ENCODE assay signal across 8 cellular contexts in the genomic region with DNA sequence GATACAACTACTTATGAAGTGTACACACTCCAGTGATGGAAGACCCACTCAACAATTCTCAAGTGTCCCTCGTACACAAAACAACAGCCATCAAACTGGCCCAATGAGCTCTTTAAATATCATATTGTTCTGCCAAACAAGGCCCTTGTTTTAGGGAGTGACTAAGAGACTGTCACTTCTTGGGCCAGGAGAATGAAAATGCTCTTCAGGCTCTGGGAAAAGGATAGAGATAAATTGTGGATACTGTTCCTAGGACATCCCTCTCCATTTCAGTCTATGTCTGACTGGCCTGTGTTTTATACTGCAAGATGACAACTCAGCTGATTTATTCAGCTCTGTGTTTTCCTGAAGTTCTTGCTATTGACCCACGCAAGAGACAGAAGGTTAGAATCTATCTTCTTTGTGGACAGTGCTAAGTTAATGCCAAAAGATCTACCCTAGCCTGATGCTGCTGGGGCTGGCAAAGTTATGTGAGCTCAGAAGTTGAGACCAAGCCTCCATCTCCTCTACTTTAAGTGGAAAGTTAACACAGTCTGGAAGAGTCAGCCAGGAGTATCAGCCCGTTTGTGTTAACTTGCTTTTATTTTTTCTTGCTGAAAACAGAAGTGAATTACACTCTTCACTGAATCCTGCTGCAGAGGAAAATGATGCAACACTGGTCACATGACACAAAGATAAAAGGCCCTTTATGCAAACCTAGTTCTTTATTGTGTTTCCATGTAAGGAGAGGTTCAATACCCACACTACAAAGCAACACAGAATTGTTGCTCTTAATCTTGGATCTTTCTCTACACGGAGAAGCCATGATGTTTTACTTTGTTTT. TPM values are rescaled to one million over a fixed set of nuclear protein-coding genes. Genes with fewer than 3 reads are reported as not detected.
DNase-seq lines count a peak whose midpoint lies in the region; ATAC-seq and TF ChIP-seq lines count a peak whose summit lies in the region.

No MANE protein-coding gene starts in this region.

- H3K4me3 ChIP-seq in Karpas-422 (ENCODE audit: low read length) (no peak overlapping the region), right cardiac atrium (ENCODE audit: low read length) (no peak overlapping the region)

- TF ChIP-seq CTCF in CD14-positive monocyte (IDR thresholded peaks at IDR 0.05) = no peak

- 0 out of 2 replicates have a peak, but pooled peaks cover 2% of the 10 kb centered on the region for H3K9me2 ChIP-seq in Karpas-422 (replicated peaks; ENCODE audit: insufficient read depth, low read length)

- peak; percentile 56 for DNase-seq in CD14-positive monocyte (ENCODE audit: low spot score)
- DNase-seq in Karpas-422 = no peak
- DNase-seq in activated CD4-positive, alpha-beta memory T cell treated with anti-CD3 and anti-CD28 coated beads, Interleukin-2, amount 10 ng/mL, durations not matched to agents 7 days and 5 days = no peak
- no peak for DNase-seq in right cardiac atrium
- no peak for DNase-seq in HEK293T (ENCODE audit: extremely low spot score)
- DNase-seq in NCI-H128 (lab: John Stamatoyannopoulos, UW; ENCODE audit: unreplicated experiment) = no peak

- WGBS in right cardiac atrium = 38% methylated on average over 4 of the region's 4 CpGs

- peaks cover 0 to 3% (median 0%) of the 10 kb centered on the region in 3 donors for H3K27me3 Mint-ChIP-seq in CD14-positive monocyte (ENCODE audit: low read depth in 3 of 3)
- H3K27me3 Mint-ChIP-seq in activated CD4-positive, alpha-beta memory T cell treated with anti-CD3 and anti-CD28 coated beads, Interleukin-2, amount 10 ng/mL, durations not matched to agents 7 days and 5 days = no peaks in the 10 kb centered on the region

- peaks cover 14 to 26% of the 10 kb centered on the region in 2 donors for H3K36me3 Mint-ChIP-seq in CD14-positive monocyte
- peaks cover 11% of the 10 kb centered on the region for H3K36me3 Mint-ChIP-seq in activated CD4-positive, alpha-beta memory T cell treated with anti-CD3 and anti-CD28 coated beads, Interleukin-2, amount 10 ng/mL, durations not matched to agents 7 days and 5 days (ENCODE audit: low read depth)

- H3K36me3 ChIP-seq in Karpas-422 (ENCODE audit: insufficient read depth, low read length) = no peaks in the 10 kb centered on the region

- peaks cover 76% of the 10 kb centered on the region for H3K4me1 Mint-ChIP-seq in CD14-positive monocyte
- H3K4me1 Mint-ChIP-seq in activated CD4-positive, alpha-beta memory T cell treated with anti-CD3 and anti-CD28 coated beads, Interleukin-2, amount 10 ng/mL, durations not matched to agents 7 days and 5 days = peaks cover 38% of the 10 kb centered on the region

- CTCF ChIA-PET in activated CD4-positive, alpha-beta memory T cell treated with anti-CD3 and anti-CD28 coated beads, Interleukin-2, amount 10 ng/mL, durations not matched to agents 7 days and 5 days (lab: Charles Lee) = no interaction called here
- CTCF ChIA-PET in HEK293T (lab: Yijun Ruan, JAX) = interaction anchor here (0.7 to 0.9 kb wide), 2 partner anchors 12 to 136 kb away, joined by 3 to 4 read pairs; no protein-coding TSS in a partner anchor

- H3K4me2 ChIP-seq in Karpas-422 (ENCODE audit: low read depth, low read length, poor library complexity, severe bottlenecking) = no peak overlapping the region

- intact Hi-C loops in CD14-positive monocyte (cut with micrococcal nuclease) (no loop called here), right cardiac atrium (cut with DNase I) (no loop called here)

- no peak overlapping the region for H3K9ac ChIP-seq in Karpas-422 (ENCODE audit: low read length)

- peaks cover 0 to 4% (median 0%) of the 10 kb centered on the region in 7 donors for H3K9me3 Mint-ChIP-seq in CD14-positive monocyte
- H3K9me3 Mint-ChIP-seq in activated CD4-positive, alpha-beta memory T cell treated with anti-CD3 and anti-CD28 coated beads, Interleukin-2, amount 10 ng/mL, durations not matched to agents 7 days and 5 days = no peaks in the 10 kb centered on the region

- no peaks in the 10 kb centered on the region for H4K20me1 ChIP-seq in Karpas-422 (ENCODE audit: insufficient read depth, low read depth, low read length)

- H3K79me2 ChIP-seq in Karpas-422 (ENCODE audit: low read length) = no peaks in the 10 kb centered on the region

- H3K4me3 Mint-ChIP-seq in CD14-positive monocyte = peak overlapping the region in 1 of 2 donors; percentile 80
- H3K4me3 Mint-ChIP-seq in activated CD4-positive, alpha-beta memory T cell treated with anti-CD3 and anti-CD28 coated beads, Interleukin-2, amount 10 ng/mL, durations not matched to agents 7 days and 5 days = no peak overlapping the region

- peak overlapping the region; percentile 79 to 95 (median 92) for H3K27ac Mint-ChIP-seq in CD14-positive monocyte
- H3K27ac Mint-ChIP-seq in activated CD4-positive, alpha-beta memory T cell treated with anti-CD3 and anti-CD28 coated beads, Interleukin-2, amount 10 ng/mL, durations not matched to agents 7 days and 5 days = peak overlapping the region; percentile 26

- H3K9me3 ChIP-seq in Karpas-422 (ENCODE audit: low read length) (no peaks in the 10 kb centered on the region), right cardiac atrium (ENCODE audit: control insufficient read depth, low read length) (no peaks in the 10 kb centered on the region)

- H3K4me1 ChIP-seq in Karpas-422 (ENCODE audit: low read length) (peaks cover 13% of the 10 kb centered on the region), right cardiac atrium (ENCODE audit: control insufficient read depth, insufficient read depth, low read length) (peaks cover 9% of the 10 kb centered on the region)

- POLR2A ChIA-PET in activated CD4-positive, alpha-beta memory T cell treated with anti-CD3 and anti-CD28 coated beads, Interleukin-2, amount 10 ng/mL, durations not matched to agents 7 days and 5 days (lab: Charles Lee) = interaction anchor here (0.5 to 1.0 kb wide), 2 partner anchors 15 to 52 kb away, joined by 3 read pairs; a partner anchor contains a TSS
- POLR2A ChIA-PET in HEK293T (lab: Yijun Ruan, JAX) = no interaction called here

- peak; percentile 56 to 58 for ATAC-seq in right cardiac atrium
- no peak for ATAC-seq in HG02678 (IDR thresholded peaks at IDR 0.05; ENCODE audit: unreplicated experiment)

- peak overlapping the region; percentile 13; the same call in 1 of the 2 replicates for H2AFZ ChIP-seq in Karpas-422 (ENCODE audit: low read length)

- H3K27ac ChIP-seq in Karpas-422 (ENCODE audit: low read length) (no peak overlapping the region), right cardiac atrium (ENCODE audit: low read length) (peak overlapping the region; percentile 74), temporal lobe (ENCODE audit: low read depth, low read length) (peak overlapping the region; percentile 97)

- H3K27me3 ChIP-seq in Karpas-422 (ENCODE audit: low read length) (no peaks in the 10 kb centered on the region), right cardiac atrium (ENCODE audit: control insufficient read depth, insufficient read depth) (no peaks in the 10 kb centered on the region)

TF ChIP-seq in HEK293T, 16 proteins besides CTCF, POLR2A, EP300 and RAD21:
- TF ChIP-seq LEF1 (IDR thresholded peaks at IDR 0.05; ENCODE audit: borderline replicate concordance) (no peak), ELF4 (IDR thresholded peaks at IDR 0.05) (no peak), SP1 (IDR thresholded peaks at IDR 0.05) (no peak), BHLHE40 (IDR thresholded peaks at IDR 0.05; ENCODE audit: borderline replicate concordance) (no peak), TARDBP (IDR thresholded peaks at IDR 0.05) (no peak), FOXK2 (IDR thresholded peaks at IDR 0.05) (no peak), CTBP1 (IDR thresholded peaks at IDR 0.05; ENCODE audit: borderline replicate concordance) (no peak), SUZ12 (IDR thresholded peaks at IDR 0.05) (no peak), FOXM1 (IDR thresholded peaks at IDR 0.05; ENCODE audit: borderline replicate concordance) (no peak), L3MBTL2 (conservative IDR thresholded peaks at IDR 0.05) (no peak), FOXA1 (IDR thresholded peaks at IDR 0.05) (no peak), ARNT (IDR thresholded peaks at IDR 0.05) (no peak), HDGF (IDR thresholded peaks at IDR 0.05; ENCODE audit: borderline replicate concordance) (no peak), NFRKB (IDR thresholded peaks at IDR 0.05) (no peak), ZNF384 (IDR thresholded peaks at IDR 0.05) (no peak)
- TF ChIP-seq, protein P1, sequence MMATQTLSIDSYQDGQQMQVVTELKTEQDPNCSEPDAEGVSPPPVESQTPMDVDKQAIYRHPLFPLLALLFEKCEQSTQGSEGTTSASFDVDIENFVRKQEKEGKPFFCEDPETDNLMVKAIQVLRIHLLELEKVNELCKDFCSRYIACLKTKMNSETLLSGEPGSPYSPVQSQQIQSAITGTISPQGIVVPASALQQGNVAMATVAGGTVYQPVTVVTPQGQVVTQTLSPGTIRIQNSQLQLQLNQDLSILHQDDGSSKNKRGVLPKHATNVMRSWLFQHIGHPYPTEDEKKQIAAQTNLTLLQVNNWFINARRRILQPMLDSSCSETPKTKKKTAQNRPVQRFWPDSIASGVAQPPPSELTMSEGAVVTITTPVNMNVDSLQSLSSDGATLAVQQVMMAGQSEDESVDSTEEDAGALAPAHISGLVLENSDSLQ (IDR thresholded peaks at IDR 0.05) = no peak

RNA-seq across cellular contexts. Expression of a gene that starts 14.6 kb away (rescaled TPM):
- polyA plus RNA-seq in CD14-positive monocyte = 1 to 10 TPM; 3.9 to 5.0 TPM
- total RNA-seq in Karpas-422 (2014; rRNA removed; shearing (Covaris generic); ENCODE audit: low replicate concordance) = 0.18 and 1.6 TPM in 2 replicates
- total RNA-seq in activated CD4-positive, alpha-beta memory T cell treated with anti-CD3 and anti-CD28 coated beads, Interleukin-2, amount 10 ng/mL, durations not matched to agents 7 days and 5 days = 10 to 100 TPM; 13.1 to 13.8 TPM
- total RNA-seq in right cardiac atrium = 100 to 1,000 TPM; 101 to 139 (median 116) TPM
- polyA plus RNA-seq in right cardiac atrium = 29.0 TPM
- 72.0 TPM for total RNA-seq in temporal lobe
